Comparison of ENCODE assay signal across 33 cellular contexts in the genomic region with DNA sequence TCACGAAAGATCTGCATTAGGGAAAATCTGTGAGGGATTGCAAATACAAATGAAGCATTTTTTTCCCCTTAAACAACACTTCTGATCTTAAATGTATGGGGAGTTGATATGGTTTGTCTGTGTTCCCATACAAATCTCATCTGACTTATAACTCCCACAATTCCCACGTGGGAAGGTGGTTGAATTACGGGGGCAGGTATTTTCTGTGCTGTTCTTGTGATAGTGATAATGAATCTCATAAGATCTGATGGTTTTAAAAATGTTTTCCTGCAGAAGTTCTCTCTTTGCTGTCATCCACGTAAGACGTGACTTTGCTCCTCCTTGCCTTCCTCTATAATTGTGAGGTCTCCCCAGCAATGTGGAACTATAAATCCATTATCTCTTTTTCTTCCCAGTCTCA.
"Had no signal": no experiment of that assay in that cellular context is flagged by ENCODE, and none has a peak within 500 bp of the region (broad histone marks: within the 10 kb centered on the region; RNA-seq: fewer than 3 reads in every experiment).

No MANE protein-coding gene starts in this region.

- DNase-seq: Karpas-422, Kasumi-1, MG63, MM.1S, NCI-H1048, NCI-H1092, NCI-H1092 treated with DMSO at 0.1 percent for 48 hours, NCI-H1105, NCI-H1105 treated with DMSO at 0.1 percent for 48 hours, NCI-H1417, NCI-H1417 treated with DMSO at 0.1 percent for 48 hours, NCI-H1436, NCI-H1436 treated with DMSO at 0.1 percent for 48 hours, NCI-H146, NCI-H1694, NCI-H1694 treated with DMSO at 0.1 percent for 48 hours, NCI-H187, NCI-H187 treated with DMSO at 0.1 percent for 48 hours, NCI-H1930, NCI-H2029, NCI-H2029 treated with DMSO at 0.1 percent for 48 hours, NCI-H2081, NCI-H2081 treated with DMSO at 0.1 percent for 48 hours, NCI-H2107, NCI-H2171, NCI-H2171 treated with DMSO at 0.1 percent for 48 hours, NCI-H2227 treated with DMSO at 0.1 percent for 48 hours, NCI-H226, NCI-H345, NCI-H446, NCI-H446 treated with DMSO at 0.1 percent for 48 hours, NCI-H510A, NCI-H510A treated with DMSO at 0.1 percent for 48 hours had no signal
